Comparison of ENCODE assay signal across 1 cellular context in the genomic region with DNA sequence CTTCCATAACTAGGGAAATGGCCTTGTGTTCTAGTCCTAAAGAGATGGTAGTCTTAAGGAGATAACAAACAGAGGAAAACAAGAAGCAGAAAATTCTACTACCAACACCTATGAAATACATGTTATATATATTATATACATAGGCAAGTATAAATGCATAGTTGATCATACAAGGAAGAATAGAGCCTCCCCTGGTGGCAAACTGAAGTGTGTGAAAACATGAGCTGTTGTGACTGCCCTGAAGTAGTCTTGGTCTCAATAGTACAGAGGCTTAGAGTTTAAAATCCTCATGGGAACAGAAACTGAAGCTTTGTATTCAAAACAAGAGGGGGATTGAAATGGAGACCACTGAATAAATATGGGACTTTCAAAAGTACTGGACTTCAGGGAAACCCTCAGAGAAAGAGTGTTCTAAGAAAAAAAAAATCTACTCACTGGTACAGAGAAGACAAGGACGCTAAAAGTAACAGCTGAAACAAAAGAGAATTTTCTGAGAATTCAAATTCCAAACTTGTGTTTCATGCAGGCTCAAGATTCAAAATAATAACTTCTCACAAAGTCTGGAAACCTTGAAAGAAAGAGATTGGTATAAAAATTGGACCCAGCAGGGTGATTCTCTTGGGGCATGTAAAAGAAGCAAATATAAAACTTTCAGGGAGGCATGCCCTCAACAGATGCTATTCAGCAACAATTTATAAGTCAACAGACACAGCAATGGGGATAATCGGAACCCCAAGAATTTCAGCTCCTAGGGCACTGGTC.
TF ChIP-seq lines count a peak whose summit lies in the region.

No MANE protein-coding gene starts in this region.

TF ChIP-seq in HCT116, 20 proteins besides CTCF, POLR2A, EP300 and RAD21 (continued from another document):
- TF ChIP-seq ZBTB33 (IDR thresholded peaks at IDR 0.05; ENCODE audit: extremely low read depth, insufficient replicate concordance, low read length), result no peak
- TF ChIP-seq, protein P1, sequence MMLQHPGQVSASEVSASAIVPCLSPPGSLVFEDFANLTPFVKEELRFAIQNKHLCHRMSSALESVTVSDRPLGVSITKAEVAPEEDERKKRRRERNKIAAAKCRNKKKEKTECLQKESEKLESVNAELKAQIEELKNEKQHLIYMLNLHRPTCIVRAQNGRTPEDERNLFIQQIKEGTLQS (IDR thresholded peaks at IDR 0.05), result no peak
- no peak for TF ChIP-seq EZH2 (IDR thresholded peaks at IDR 0.05)
TF ChIP-seq in HCT116: peak in this region for 0.
